29 cellular contexts compared by ENCODE assay signal in the genomic region with DNA sequence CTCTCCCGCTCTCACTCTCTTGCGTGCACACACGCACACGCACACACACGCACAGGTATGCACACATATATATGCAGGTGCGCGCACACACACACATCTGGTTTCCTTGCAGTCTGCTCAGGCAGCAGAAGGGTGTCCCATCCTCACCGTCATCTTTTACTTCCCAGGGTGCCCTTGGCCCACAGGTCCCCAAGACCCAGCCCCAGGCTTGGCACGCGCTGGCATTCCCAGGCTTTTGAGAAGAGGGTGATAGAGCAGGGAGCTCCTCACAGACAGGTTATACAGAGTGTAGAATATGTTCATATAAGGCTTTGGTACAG. TPM values are rescaled to one million over a fixed set of nuclear protein-coding genes. Genes with fewer than 3 reads are reported as not detected.
"Had no signal": no experiment of that assay in that cellular context is flagged by ENCODE, and none has a peak within 500 bp of the region (broad histone marks: within the 10 kb centered on the region; RNA-seq: fewer than 3 reads in every experiment).

No MANE protein-coding gene starts in this region.

- ATAC-seq: activated CD4-positive, alpha-beta T cell treated with anti-CD3 and anti-CD28 coated beads for 36 hours; body of pancreas; foreskin keratinocyte; natural killer cell treated with Interleukin-12 subunit alpha and Interleukin-12 subunit beta and Interleukin-15 and Interleukin-18, amount 100 ng/mL, for 72 hours; pancreas; right cardiac atrium; stimulated activated naive CD8-positive, alpha-beta T cell treated with anti-CD3 and anti-CD28 coated beads, Interleukin-15, Interleukin-2, amounts not matched to agents 100 U/mL and 50 U/mL, for 24 hours; WTC11 had no signal

- H3K9me3 ChIP-seq: body of pancreas, neutrophil, pancreas, tibial artery had no signal

- H3K4me3 ChIP-seq: body of pancreas, cardiac muscle cell, hepatocyte, pancreas, tibial artery had no signal

- H3K4me2 ChIP-seq: hepatocyte had no signal

- H3K27me3 Mint-ChIP-seq: activated naive CD4-positive, alpha-beta T cell treated with anti-CD3 and anti-CD28 coated beads, Interleukin-2, amount 50 U/mL, for 24 hours; dendritic cell treated with granulocyte-macrophage colony-stimulating factor and Interleukin-4, amounts not matched to agents 40 ng/mL and 50 ng/mL, for 4 days had no signal

- DNase-seq: activated CD4-positive, alpha-beta T cell treated with anti-CD3 and anti-CD28 coated beads for 36 hours; activated gamma-delta T cell; activated T-cell treated with anti-CD3 and anti-CD28 coated beads for 4 hours; anterior cingulate cortex; body of pancreas; effector CD4-positive, alpha-beta T cell; foreskin keratinocyte; right cardiac atrium; stimulated activated CD4-positive, alpha-beta T cell treated with anti-CD3 and anti-CD28 coated beads, Interleukin-12 subunit alpha, Interleukin-12 subunit beta, amount 100 ng/mL, for 4 hours; stimulated activated CD4-positive, alpha-beta T cell treated with anti-CD3 and anti-CD28 coated beads, Interleukin-4, amount 100 ng/mL, for 4 hours; stimulated activated naive CD8-positive, alpha-beta T cell treated with anti-CD3 and anti-CD28 coated beads, Interleukin-15, Interleukin-2, amounts not matched to agents 100 U/mL and 50 U/mL, for 24 hours; T-helper 9 cell had no signal

- H3K27me3 ChIP-seq: body of pancreas, cardiac muscle cell, foreskin keratinocyte, hepatocyte, neutrophil, pancreas, tibial artery had no signal

- H3K4me1 ChIP-seq: body of pancreas, foreskin keratinocyte, pancreas had no signal

- H2AFZ ChIP-seq: hepatocyte had no signal

- H3K9me3 Mint-ChIP-seq: activated naive CD4-positive, alpha-beta T cell treated with anti-CD3 and anti-CD28 coated beads, Interleukin-2, amount 50 U/mL, for 24 hours; activated T-helper 1 cell treated with anti-CD3 and anti-CD28 coated beads, Interleukin-12 subunit alpha, Interleukin-12 subunit beta, Interleukin-2, Interleukin-4 antibody, amounts not matched to agents 30 ng/mL and 10 ng/mL and 1 ng/mL, durations not matched to agents 14 hours and 24 hours and 36 hours; dendritic cell treated with granulocyte-macrophage colony-stimulating factor and Interleukin-4, amounts not matched to agents 40 ng/mL and 50 ng/mL, for 4 days; natural killer cell treated with Interleukin-12 subunit alpha and Interleukin-12 subunit beta and Interleukin-15 and Interleukin-18, amount 100 ng/mL, for 72 hours; WTC11 had no signal

- H3K36me3 ChIP-seq: cardiac muscle cell, neutrophil, pancreas had no signal

- H3K4me3 Mint-ChIP-seq: activated CD4-positive, alpha-beta T cell treated with anti-CD3 and anti-CD28 coated beads for 36 hours; activated naive CD4-positive, alpha-beta T cell treated with anti-CD3 and anti-CD28 coated beads, Interleukin-2, amount 50 U/mL, for 24 hours; activated T-helper 1 cell treated with anti-CD3 and anti-CD28 coated beads, Interleukin-12 subunit alpha, Interleukin-12 subunit beta, Interleukin-2, Interleukin-4 antibody, amounts not matched to agents 30 ng/mL and 10 ng/mL and 1 ng/mL, durations not matched to agents 14 hours and 24 hours and 36 hours; dendritic cell treated with granulocyte-macrophage colony-stimulating factor and Interleukin-4, amounts not matched to agents 40 ng/mL and 50 ng/mL, for 4 days; natural killer cell treated with Interleukin-12 subunit alpha and Interleukin-12 subunit beta and Interleukin-15 and Interleukin-18, amount 100 ng/mL, for 72 hours; WTC11 had no signal

- H3K4me1 Mint-ChIP-seq: activated naive CD4-positive, alpha-beta T cell treated with anti-CD3 and anti-CD28 coated beads, Interleukin-2, amount 50 U/mL, for 24 hours had no signal

- H3K36me3 Mint-ChIP-seq: natural killer cell treated with Interleukin-12 subunit alpha and Interleukin-12 subunit beta and Interleukin-15 and Interleukin-18, amount 100 ng/mL, for 72 hours had no signal

- H3K27ac Mint-ChIP-seq: activated CD4-positive, alpha-beta T cell treated with anti-CD3 and anti-CD28 coated beads for 36 hours; activated naive CD4-positive, alpha-beta T cell treated with anti-CD3 and anti-CD28 coated beads, Interleukin-2, amount 50 U/mL, for 24 hours; dendritic cell treated with granulocyte-macrophage colony-stimulating factor and Interleukin-4, amounts not matched to agents 40 ng/mL and 50 ng/mL, for 4 days; natural killer cell treated with Interleukin-12 subunit alpha and Interleukin-12 subunit beta and Interleukin-15 and Interleukin-18, amount 100 ng/mL, for 72 hours; WTC11 had no signal

- H3K27ac ChIP-seq: body of pancreas, cardiac muscle cell, foreskin keratinocyte, hepatocyte, neutrophil, pancreas, tibial artery had no signal

- H3K79me2 ChIP-seq: hepatocyte had no signal

RNA-seq across cellular contexts. Expression of a gene that starts 52.0 kb away (rescaled TPM):
- total RNA-seq: activated CD4-positive, alpha-beta T cell treated with anti-CD3 and anti-CD28 coated beads for 36 hours; activated CD8-positive, alpha-beta memory T cell treated with anti-CD3 and anti-CD28 coated beads for 36 hours; activated T-helper 1 cell treated with anti-CD3 and anti-CD28 coated beads, Interleukin-12 subunit alpha, Interleukin-12 subunit beta, Interleukin-2, Interleukin-4 antibody, amounts not matched to agents 30 ng/mL and 10 ng/mL and 1 ng/mL, durations not matched to agents 14 hours and 24 hours and 36 hours; body of pancreas; cardiac muscle cell; cerebellum; foreskin keratinocyte; hepatocyte; liver; natural killer cell treated with Interleukin-12 subunit alpha and Interleukin-12 subunit beta and Interleukin-15 and Interleukin-18, amount 100 ng/mL, for 72 hours; pancreas; pulmonary artery endothelial cell; right cardiac atrium; skeletal muscle tissue; subcutaneous adipose tissue; T-helper 1 cell treated with Interleukin-12 subunit alpha and Interleukin-12 subunit beta and Interleukin-4 antibody, amounts not matched to agents 30 ng/mL and 1 ng/mL, for 36 hours; WTC11 had no signal
- polyA plus RNA-seq: cardiac muscle cell, foreskin keratinocyte, hepatocyte, liver, pancreas, right cardiac atrium had no signal
